ENCODE assay signal across 21 cellular contexts in the genomic region with DNA sequence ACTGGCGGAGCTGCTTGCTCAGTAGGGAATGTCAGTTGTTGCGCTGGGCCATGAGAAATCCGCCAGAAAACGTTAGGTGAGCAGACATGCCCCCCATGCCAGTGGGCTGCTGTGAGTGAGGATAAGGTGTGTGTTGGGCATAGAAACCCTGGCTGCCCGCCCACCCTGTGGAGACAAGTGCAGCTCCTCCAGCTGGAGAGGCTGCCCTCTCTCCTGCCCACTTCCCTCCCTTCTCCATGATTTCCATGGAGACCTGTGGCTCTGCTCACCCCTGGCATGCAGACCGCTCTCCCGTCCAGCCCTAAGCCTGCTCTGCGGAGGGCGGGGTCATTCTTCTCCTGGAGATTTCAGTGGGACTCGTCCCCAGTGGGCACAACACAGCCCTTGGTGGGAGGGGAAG.
A peak's percentile ranks its signal among the peaks of the same experiment; 100 is the strongest.
DNase-seq lines count a peak whose midpoint lies in the region; ATAC-seq and TF ChIP-seq lines count a peak whose summit lies in the region.
"Had no signal": no experiment of that assay in that cellular context is flagged by ENCODE, and none has a peak within 500 bp of the region (broad histone marks: within the 10 kb centered on the region; RNA-seq: fewer than 3 reads in every experiment).

No MANE protein-coding gene starts in this region.

- no peak overlapping the region for H3K27ac Mint-ChIP-seq in effector memory CD8-positive, alpha-beta T cell
- H3K27ac Mint-ChIP-seq: IgD-negative memory B cell had no signal

- H3K79me2 ChIP-seq in Karpas-422 (ENCODE audit: low read length), result no peaks in the 10 kb centered on the region

- no peak for ATAC-seq in effector memory CD8-positive, alpha-beta T cell (replicated peaks)
- ATAC-seq: PC-3 had no signal

- no peak overlapping the region for H3K4me3 ChIP-seq in Karpas-422 (ENCODE audit: low read length)
- H3K4me3 ChIP-seq: SJCRH30 had no signal

- POLR2A ChIA-PET in HEK293T (lab: Yijun Ruan, JAX), result no interaction called here

- H3K4me3 Mint-ChIP-seq in effector memory CD8-positive, alpha-beta T cell, result peak overlapping the region; percentile 55 to 57
- H3K4me3 Mint-ChIP-seq: IgD-negative memory B cell had no signal

- peaks cover 16 to 19% of the 10 kb centered on the region in 2 donors for H3K4me1 Mint-ChIP-seq in effector memory CD8-positive, alpha-beta T cell (ENCODE audit: low read depth in 2 of 2)
- H3K4me1 Mint-ChIP-seq: H9 had no signal

- no peaks in the 10 kb centered on the region for H4K20me1 ChIP-seq in Karpas-422 (ENCODE audit: insufficient read depth, low read depth, low read length)

- no peak overlapping the region for H3K27ac ChIP-seq in Karpas-422 (ENCODE audit: low read length)
- H3K27ac ChIP-seq: SJCRH30 had no signal

- H3K36me3 ChIP-seq in Karpas-422 (ENCODE audit: insufficient read depth, low read length), result no peaks in the 10 kb centered on the region
- H3K36me3 ChIP-seq: SJCRH30 had no signal

- no peak overlapping the region for H3K4me2 ChIP-seq in Karpas-422 (ENCODE audit: low read depth, low read length, poor library complexity, severe bottlenecking)

- DNase-seq in activated effector memory CD4-positive, alpha-beta T cell treated with anti-CD3 and anti-CD28 coated beads, Interleukin-2, amount 50 U/mL, for 16 hours, result peak; percentile 55
- DNase-seq in activated effector memory CD4-positive, alpha-beta T cell treated with Interleukin-2 at 50 U/mL for 16 hours, result no peak
- peak; percentile 23 for DNase-seq in Karpas-422
- DNase-seq in effector memory CD8-positive, alpha-beta T cell, result no peak
- DNase-seq in posterior vena cava (ENCODE audit: low spot score), result peak; percentile 37
- DNase-seq in NCI-H82 (lab: John Stamatoyannopoulos, UW), result no peak
- no peak for DNase-seq in NCI-H1048 (lab: John Stamatoyannopoulos, UW)
- DNase-seq in HEK293T (ENCODE audit: extremely low spot score), result no peak
- DNase-seq: CD8-positive, alpha-beta memory T cell; Kasumi-1; MM.1S; NCI-H1105 treated with DMSO at 0.1 percent for 48 hours; NCI-H1694; NCI-H2081 treated with DMSO at 0.1 percent for 48 hours; NCI-H510A; NCI-H748 treated with DMSO at 0.1 percent for 48 hours; PC-3; RPMI8226; SJCRH30 had no signal

- no peaks in the 10 kb centered on the region for H3K9me3 ChIP-seq in Karpas-422 (ENCODE audit: low read length)
- H3K9me3 ChIP-seq: SJCRH30 had no signal

- CTCF ChIA-PET in HEK293T (lab: Yijun Ruan, JAX), result no interaction called here

- intact Hi-C loops in posterior vena cava (cut with DNase I), result no loop called here

- H3K9me3 Mint-ChIP-seq in effector memory CD8-positive, alpha-beta T cell, result no peaks in the 10 kb centered on the region
- H3K9me3 Mint-ChIP-seq: CD8-positive, alpha-beta memory T cell; H9; IgD-negative memory B cell had no signal

- H2AFZ ChIP-seq in Karpas-422 (ENCODE audit: low read length), result no peak overlapping the region

- no peaks in the 10 kb centered on the region; the same call in 1 of the 2 replicates for H3K4me1 ChIP-seq in Karpas-422 (ENCODE audit: low read length)

- no peaks in the 10 kb centered on the region for H3K9me2 ChIP-seq in Karpas-422 (replicated peaks; ENCODE audit: insufficient read depth, low read length)

- peaks cover 41 to 79% of the 10 kb centered on the region in 2 donors for H3K27me3 Mint-ChIP-seq in effector memory CD8-positive, alpha-beta T cell

- peaks cover 3% of the 10 kb centered on the region for H3K36me3 Mint-ChIP-seq in effector memory CD8-positive, alpha-beta T cell (ENCODE audit: insufficient read depth)
- H3K36me3 Mint-ChIP-seq: CD8-positive, alpha-beta memory T cell; IgD-negative memory B cell had no signal

- no peaks in the 10 kb centered on the region for H3K27me3 ChIP-seq in Karpas-422 (ENCODE audit: low read length)

- H3K9ac ChIP-seq in Karpas-422 (ENCODE audit: low read length), result no peak overlapping the region

TF ChIP-seq in HEK293T, 16 proteins besides CTCF, POLR2A, EP300 and RAD21:
- TF ChIP-seq SUZ12 (IDR thresholded peaks at IDR 0.05) (no peak), ELF4 (IDR thresholded peaks at IDR 0.05) (no peak), BHLHE40 (IDR thresholded peaks at IDR 0.05; ENCODE audit: borderline replicate concordance) (no peak), L3MBTL2 (conservative IDR thresholded peaks at IDR 0.05) (no peak), NFRKB (IDR thresholded peaks at IDR 0.05) (no peak)

Comparison
In these comparisons a context has a peak if more than half of its experiments do, and no peak if none do; other contexts are left out.
1. DNase-seq: peak in activated effector memory CD4-positive, alpha-beta T cell treated with anti-CD3 and anti-CD28 coated beads, Interleukin-2, amount 50 U/mL, for 16 hours (single experiment), Karpas-422 (single experiment) and posterior vena cava (single experiment); none in activated effector memory CD4-positive, alpha-beta T cell treated with Interleukin-2 at 50 U/mL for 16 hours (single experiment), effector memory CD8-positive, alpha-beta T cell (0 of 3), NCI-H82 (single experiment), NCI-H1048 (single experiment) and HEK293T (single experiment).